1 cellular context compared by ENCODE assay signal in the genomic region with DNA sequence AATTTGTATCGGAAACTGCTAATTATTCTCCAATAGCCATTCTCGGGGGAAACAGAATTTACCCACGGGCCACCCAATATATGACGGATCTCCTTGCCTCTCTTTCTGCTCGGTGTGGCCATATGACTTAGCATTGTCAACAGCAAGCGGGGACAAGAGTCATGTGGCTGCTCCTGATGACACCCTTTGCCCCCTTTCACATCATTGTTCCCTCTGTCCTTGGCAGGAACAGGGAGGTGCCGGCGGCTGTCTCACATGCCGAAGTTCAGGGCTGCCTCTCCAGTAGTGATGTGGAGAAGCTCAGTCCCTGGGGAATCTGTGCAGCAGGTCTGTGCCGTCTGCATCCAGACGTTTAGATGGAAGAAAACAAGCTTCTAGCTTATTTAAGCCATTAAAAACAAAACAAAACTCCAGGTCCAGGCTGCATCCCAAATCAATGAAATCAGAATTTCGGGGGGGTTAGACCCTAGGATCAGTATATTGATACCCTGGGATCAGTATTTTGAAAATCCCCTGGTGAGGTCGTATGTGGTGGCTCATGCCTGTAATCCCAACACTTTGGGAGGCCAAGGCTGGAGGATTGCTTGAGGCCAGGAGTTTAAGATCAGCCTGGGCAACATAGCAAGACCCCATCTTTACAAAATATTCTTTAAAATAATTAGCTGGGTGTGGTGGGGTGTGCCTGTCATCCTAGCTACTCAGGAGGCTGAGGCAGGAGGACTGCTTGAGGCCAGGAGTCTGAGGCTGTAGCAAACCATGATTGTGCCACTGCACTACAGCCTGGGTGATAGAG.
A peak's percentile ranks its signal among the peaks of the same experiment; 100 is the strongest.
TF ChIP-seq lines count a peak whose summit lies in the region.

No MANE protein-coding gene starts in this region.

TF ChIP-seq in HepG2, 621 proteins besides CTCF, POLR2A, EP300 and RAD21 (continued from another document and continues in another):
- TF ChIP-seq, protein P1, sequence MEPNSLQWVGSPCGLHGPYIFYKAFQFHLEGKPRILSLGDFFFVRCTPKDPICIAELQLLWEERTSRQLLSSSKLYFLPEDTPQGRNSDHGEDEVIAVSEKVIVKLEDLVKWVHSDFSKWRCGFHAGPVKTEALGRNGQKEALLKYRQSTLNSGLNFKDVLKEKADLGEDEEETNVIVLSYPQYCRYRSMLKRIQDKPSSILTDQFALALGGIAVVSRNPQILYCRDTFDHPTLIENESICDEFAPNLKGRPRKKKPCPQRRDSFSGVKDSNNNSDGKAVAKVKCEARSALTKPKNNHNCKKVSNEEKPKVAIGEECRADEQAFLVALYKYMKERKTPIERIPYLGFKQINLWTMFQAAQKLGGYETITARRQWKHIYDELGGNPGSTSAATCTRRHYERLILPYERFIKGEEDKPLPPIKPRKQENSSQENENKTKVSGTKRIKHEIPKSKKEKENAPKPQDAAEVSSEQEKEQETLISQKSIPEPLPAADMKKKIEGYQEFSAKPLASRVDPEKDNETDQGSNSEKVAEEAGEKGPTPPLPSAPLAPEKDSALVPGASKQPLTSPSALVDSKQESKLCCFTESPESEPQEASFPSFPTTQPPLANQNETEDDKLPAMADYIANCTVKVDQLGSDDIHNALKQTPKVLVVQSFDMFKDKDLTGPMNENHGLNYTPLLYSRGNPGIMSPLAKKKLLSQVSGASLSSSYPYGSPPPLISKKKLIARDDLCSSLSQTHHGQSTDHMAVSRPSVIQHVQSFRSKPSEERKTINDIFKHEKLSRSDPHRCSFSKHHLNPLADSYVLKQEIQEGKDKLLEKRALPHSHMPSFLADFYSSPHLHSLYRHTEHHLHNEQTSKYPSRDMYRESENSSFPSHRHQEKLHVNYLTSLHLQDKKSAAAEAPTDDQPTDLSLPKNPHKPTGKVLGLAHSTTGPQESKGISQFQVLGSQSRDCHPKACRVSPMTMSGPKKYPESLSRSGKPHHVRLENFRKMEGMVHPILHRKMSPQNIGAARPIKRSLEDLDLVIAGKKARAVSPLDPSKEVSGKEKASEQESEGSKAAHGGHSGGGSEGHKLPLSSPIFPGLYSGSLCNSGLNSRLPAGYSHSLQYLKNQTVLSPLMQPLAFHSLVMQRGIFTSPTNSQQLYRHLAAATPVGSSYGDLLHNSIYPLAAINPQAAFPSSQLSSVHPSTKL (CRISPR knock-in tag; IDR thresholded peaks at IDR 0.05), result peak; percentile 59
- TF ChIP-seq ZNF644 (CRISPR knock-in tag; IDR thresholded peaks at IDR 0.05; ENCODE audit: low read depth) (no peak), MXI1 (IDR thresholded peaks at IDR 0.05; ENCODE audit: borderline replicate concordance, low read depth, low read length) (peak; percentile 42; the same call in 1 of the 3 replicates), PTBP1 (IDR thresholded peaks at IDR 0.05; ENCODE audit: low read depth, low read length, poor library complexity, severe bottlenecking) (no peak), GATAD2A (CRISPR knock-in tag; IDR thresholded peaks at IDR 0.05) (peak; percentile 34; the same call in 1 of the 2 replicates), ZNF205 (CRISPR knock-in tag; IDR thresholded peaks at IDR 0.05) (no peak), MTA1 (CRISPR knock-in tag; IDR thresholded peaks at IDR 0.05; ENCODE audit: borderline replicate concordance) (0 out of 2 replicates have a peak, but pooled peaks have one; percentile 27), SPEN (CRISPR knock-in tag; IDR thresholded peaks at IDR 0.05; ENCODE audit: low read depth) (peak; percentile 63; the same call in 1 of the 2 replicates), ZNF577 (CRISPR knock-in tag; IDR thresholded peaks at IDR 0.05; ENCODE audit: borderline replicate concordance, low read depth) (no peak), SOX13 (IDR thresholded peaks at IDR 0.05) (no peak; the same call in 1 of the 2 replicates), SOX13 (CRISPR knock-in tag; conservative IDR thresholded peaks at IDR 0.05 in 1 of 2, IDR thresholded peaks at IDR 0.05 in 1 of 2) (peak in 1 of 2 experiments; percentile 88; a peak in 2 of 4 replicates), HNF4G (IDR thresholded peaks at IDR 0.05; ENCODE audit: borderline replicate concordance, low read depth, low read length) (no peak), HNF4G (CRISPR knock-in tag; IDR thresholded peaks at IDR 0.05; ENCODE audit: borderline replicate concordance, low read depth) (peak; percentile 27; the same call in 1 of the 2 replicates), RARA (CRISPR knock-in tag; IDR thresholded peaks at IDR 0.05) (peak; percentile 56; the same call in 1 of the 2 replicates), ZNF263 (CRISPR knock-in tag; IDR thresholded peaks at IDR 0.05) (no peak), ZBTB44 (CRISPR knock-in tag; IDR thresholded peaks at IDR 0.05) (no peak), PPARG (CRISPR knock-in tag; conservative IDR thresholded peaks at IDR 0.05) (peak; percentile 71), PHF20 (CRISPR knock-in tag; IDR thresholded peaks at IDR 0.05) (no peak), ZNF235 (CRISPR knock-in tag; IDR thresholded peaks at IDR 0.05; ENCODE audit: borderline replicate concordance) (no peak), HOXA3 (CRISPR knock-in tag; IDR thresholded peaks at IDR 0.05) (peak; percentile 43; the same call in 1 of the 2 replicates), ARNTL (CRISPR knock-in tag; IDR thresholded peaks at IDR 0.05) (0 out of 2 replicates have a peak, but pooled peaks have one; percentile 25), ZNF121 (CRISPR knock-in tag; IDR thresholded peaks at IDR 0.05) (peak; percentile 91), MXD1 (CRISPR knock-in tag; IDR thresholded peaks at IDR 0.05) (no peak), HNF1B (CRISPR knock-in tag; IDR thresholded peaks at IDR 0.05) (peak; percentile 48; the same call in 1 of the 2 replicates), RXRA (CRISPR knock-in tag; IDR thresholded peaks at IDR 0.05) (peak; percentile 44; the same call in 1 of the 2 replicates), KLF15 (CRISPR knock-in tag; IDR thresholded peaks at IDR 0.05; ENCODE audit: borderline replicate concordance) (no peak)
- TF ChIP-seq, protein P2, sequence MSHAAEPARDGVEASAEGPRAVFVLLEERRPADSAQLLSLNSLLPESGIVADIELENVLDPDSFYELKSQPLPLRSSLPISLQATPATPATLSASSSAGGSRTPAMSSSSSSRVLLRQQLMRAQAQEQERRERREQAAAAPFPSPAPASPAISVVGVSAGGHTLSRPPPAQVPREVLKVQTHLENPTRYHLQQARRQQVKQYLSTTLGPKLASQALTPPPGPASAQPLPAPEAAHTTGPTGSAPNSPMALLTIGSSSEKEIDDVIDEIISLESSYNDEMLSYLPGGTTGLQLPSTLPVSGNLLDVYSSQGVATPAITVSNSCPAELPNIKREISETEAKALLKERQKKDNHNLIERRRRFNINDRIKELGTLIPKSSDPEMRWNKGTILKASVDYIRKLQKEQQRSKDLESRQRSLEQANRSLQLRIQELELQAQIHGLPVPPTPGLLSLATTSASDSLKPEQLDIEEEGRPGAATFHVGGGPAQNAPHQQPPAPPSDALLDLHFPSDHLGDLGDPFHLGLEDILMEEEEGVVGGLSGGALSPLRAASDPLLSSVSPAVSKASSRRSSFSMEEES (CRISPR knock-in tag; IDR thresholded peaks at IDR 0.05), result peak; percentile 90
- TF ChIP-seq, protein P3, sequence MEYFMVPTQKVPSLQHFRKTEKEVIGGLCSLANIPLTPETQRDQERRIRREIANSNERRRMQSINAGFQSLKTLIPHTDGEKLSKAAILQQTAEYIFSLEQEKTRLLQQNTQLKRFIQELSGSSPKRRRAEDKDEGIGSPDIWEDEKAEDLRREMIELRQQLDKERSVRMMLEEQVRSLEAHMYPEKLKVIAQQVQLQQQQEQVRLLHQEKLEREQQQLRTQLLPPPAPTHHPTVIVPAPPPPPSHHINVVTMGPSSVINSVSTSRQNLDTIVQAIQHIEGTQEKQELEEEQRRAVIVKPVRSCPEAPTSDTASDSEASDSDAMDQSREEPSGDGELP (IDR thresholded peaks at IDR 0.05; ENCODE audit: borderline replicate concordance, low read depth), result peak; percentile 55; the same call in 1 of the 2 replicates
- TF ChIP-seq, protein P4, sequence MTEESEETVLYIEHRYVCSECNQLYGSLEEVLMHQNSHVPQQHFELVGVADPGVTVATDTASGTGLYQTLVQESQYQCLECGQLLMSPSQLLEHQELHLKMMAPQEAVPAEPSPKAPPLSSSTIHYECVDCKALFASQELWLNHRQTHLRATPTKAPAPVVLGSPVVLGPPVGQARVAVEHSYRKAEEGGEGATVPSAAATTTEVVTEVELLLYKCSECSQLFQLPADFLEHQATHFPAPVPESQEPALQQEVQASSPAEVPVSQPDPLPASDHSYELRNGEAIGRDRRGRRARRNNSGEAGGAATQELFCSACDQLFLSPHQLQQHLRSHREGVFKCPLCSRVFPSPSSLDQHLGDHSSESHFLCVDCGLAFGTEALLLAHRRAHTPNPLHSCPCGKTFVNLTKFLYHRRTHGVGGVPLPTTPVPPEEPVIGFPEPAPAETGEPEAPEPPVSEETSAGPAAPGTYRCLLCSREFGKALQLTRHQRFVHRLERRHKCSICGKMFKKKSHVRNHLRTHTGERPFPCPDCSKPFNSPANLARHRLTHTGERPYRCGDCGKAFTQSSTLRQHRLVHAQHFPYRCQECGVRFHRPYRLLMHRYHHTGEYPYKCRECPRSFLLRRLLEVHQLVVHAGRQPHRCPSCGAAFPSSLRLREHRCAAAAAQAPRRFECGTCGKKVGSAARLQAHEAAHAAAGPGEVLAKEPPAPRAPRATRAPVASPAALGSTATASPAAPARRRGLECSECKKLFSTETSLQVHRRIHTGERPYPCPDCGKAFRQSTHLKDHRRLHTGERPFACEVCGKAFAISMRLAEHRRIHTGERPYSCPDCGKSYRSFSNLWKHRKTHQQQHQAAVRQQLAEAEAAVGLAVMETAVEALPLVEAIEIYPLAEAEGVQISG (CRISPR knock-in tag; IDR thresholded peaks at IDR 0.05), result 0 out of 2 replicates have a peak, but pooled peaks have one; percentile 27
- TF ChIP-seq, protein P5, sequence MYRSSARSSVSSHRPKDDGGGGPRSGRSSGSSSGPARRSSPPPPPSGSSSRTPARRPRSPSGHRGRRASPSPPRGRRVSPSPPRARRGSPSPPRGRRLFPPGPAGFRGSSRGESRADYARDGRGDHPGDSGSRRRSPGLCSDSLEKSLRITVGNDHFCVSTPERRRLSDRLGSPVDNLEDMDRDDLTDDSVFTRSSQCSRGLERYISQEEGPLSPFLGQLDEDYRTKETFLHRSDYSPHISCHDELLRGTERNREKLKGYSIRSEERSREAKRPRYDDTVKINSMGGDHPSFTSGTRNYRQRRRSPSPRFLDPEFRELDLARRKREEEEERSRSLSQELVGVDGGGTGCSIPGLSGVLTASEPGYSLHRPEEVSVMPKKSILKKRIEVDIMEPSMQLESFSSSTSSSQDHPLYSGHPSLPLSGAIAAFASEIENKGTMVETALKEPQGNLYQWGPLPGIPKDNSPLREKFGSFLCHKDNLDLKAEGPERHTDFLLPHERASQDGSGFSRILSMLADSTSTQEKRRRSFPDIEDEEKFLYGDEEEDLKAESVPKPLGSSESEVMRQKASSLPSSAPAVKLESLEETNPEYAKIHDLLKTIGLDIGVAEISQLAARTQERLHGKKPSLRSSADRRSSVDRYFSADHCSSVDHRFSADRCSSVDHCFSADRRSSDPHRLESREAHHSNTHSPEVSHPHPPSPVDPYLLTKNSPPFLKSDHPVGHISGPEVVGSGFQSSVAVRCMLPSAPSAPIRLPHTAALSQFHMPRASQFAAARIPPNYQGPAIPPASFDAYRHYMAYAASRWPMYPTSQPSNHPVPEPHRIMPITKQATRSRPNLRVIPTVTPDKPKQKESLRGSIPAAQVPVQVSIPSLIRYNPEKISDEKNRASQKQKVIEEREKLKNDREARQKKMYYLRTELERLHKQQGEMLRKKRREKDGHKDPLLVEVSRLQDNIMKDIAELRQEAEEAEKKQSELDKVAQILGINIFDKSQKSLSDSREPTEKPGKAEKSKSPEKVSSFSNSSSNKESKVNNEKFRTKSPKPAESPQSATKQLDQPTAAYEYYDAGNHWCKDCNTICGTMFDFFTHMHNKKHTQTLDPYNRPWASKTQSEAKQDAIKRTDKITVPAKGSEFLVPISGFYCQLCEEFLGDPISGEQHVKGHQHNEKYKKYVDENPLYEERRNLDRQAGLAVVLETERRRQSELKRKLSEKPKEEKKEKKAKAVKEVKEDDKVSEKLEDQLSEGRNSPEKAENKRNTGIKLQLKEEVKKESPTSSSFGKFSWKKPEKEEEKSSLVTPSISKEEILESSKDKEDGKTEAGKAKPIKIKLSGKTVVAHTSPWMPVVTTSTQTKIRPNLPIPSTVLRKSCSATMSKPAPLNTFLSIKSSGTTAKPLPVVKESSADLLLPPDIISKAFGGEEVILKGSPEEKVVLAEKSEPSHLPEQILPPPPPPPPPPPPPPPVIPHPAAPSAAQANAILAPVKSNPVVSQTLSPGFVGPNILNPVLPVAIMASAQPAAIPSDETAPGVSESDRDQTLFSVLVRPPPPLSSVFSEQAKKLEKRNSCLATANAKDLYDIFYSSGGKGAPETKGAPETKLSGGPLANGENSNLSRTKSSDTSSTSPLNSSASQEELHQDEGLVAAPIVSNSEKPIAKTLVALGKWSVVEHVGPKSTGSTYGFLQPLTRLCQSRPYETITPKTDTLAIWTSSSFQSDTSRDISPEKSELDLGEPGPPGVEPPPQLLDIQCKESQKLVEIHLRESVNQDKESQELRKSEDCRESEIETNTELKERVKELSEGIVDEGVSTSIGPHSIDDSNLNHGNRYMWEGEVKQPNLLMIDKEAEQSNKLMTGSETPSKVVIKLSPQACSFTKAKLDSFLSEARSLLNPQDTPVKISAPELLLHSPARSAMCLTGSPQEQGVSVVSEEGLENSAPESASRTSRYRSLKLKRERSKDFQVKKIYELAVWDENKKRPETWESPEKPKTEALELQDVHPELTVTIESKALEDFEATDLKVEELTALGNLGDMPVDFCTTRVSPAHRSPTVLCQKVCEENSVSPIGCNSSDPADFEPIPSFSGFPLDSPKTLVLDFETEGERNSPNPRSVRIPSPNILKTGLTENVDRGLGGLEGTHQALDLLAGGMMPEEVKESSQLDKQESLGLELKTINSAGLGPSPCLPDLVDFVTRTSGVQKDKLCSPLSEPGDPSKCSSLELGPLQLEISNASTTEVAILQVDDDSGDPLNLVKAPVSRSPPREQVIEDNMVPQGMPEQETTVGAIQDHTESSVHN (CRISPR knock-in tag; IDR thresholded peaks at IDR 0.05), result no peak
